ENCODE assay signal across 19 cellular contexts in the genomic region with DNA sequence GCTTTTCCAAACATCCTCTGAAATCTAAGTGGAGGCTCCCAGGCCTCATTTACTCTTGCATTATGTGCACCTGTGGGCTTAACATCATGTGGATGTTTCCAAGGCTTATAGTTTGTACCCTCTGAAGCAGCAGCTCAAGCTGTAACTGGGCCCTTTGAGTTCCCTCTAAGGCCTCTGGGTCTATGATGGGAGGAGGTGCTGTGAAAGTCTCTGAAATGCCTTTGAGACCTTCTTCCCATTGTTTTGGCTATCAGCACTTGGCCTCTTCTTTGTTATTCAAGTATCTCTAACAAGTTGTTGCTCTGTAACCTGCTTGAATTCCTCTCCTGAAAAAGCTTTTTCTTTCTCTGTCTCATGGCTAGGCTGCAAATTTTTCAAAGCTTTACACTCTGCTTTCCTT. TPM values are rescaled to one million over a fixed set of nuclear protein-coding genes. Genes with fewer than 3 reads are reported as not detected.
DNase-seq lines count a peak whose midpoint lies in the region; ATAC-seq and TF ChIP-seq lines count a peak whose summit lies in the region.
"Had no signal": no experiment of that assay in that cellular context is flagged by ENCODE, and none has a peak within 500 bp of the region (broad histone marks: within the 10 kb centered on the region; RNA-seq: fewer than 3 reads in every experiment).

No MANE protein-coding gene starts in this region.

- H3K18ac ChIP-seq in H9 (ENCODE audit: insufficient read length, low read depth, low read length) = no peak overlapping the region

- H3K14ac ChIP-seq in H9 (ENCODE audit: insufficient read depth, low read length) = no peak overlapping the region

- H3K4me2 ChIP-seq in H9 (ENCODE audit: insufficient read depth, insufficient read length, low read length) = no peak overlapping the region

- H3K27ac Mint-ChIP-seq in H9 = peak overlapping the region; percentile 48 to 67 (median 65); a peak in 4 of 7 replicates
- H3K27ac Mint-ChIP-seq in endodermal cell = no peak overlapping the region
- H3K27ac Mint-ChIP-seq: CD4-positive, CD25-positive, alpha-beta regulatory T cell had no signal

- H3K79me1 ChIP-seq in H9 (ENCODE audit: insufficient read depth, low read depth, low read length, poor library complexity, severe bottlenecking) = no peaks in the 10 kb centered on the region

- no peak overlapping the region for H2BK20ac ChIP-seq in H9 (ENCODE audit: low read depth, low read length, poor library complexity, severe bottlenecking)

- H3K27me3 Mint-ChIP-seq in H9 (ENCODE audit: low read depth) (peaks cover 10% of the 10 kb centered on the region), endodermal cell (ENCODE audit: insufficient read depth) (no peaks in the 10 kb centered on the region)
- H3K27me3 Mint-ChIP-seq: CD4-positive, CD25-positive, alpha-beta regulatory T cell; CD8-positive, alpha-beta memory T cell had no signal

- H4K8ac ChIP-seq in H9 (replicated peaks; ENCODE audit: insufficient read length, low read depth, low read length) = no peak overlapping the region

- no peak overlapping the region for H3K4ac ChIP-seq in H9 (ENCODE audit: low read depth, low read length)

- TF ChIP-seq CTCF in H9 (conservative IDR thresholded peaks at IDR 0.05) (no peak), endodermal cell (conservative IDR thresholded peaks at IDR 0.05) (no peak)

- H3K27ac ChIP-seq in H9 (ENCODE audit: insufficient read length, low read depth, low read length) (no peak overlapping the region), HUES64 (ENCODE audit: low read depth, low read length) (peak overlapping the region; percentile 60; the same call in 1 of the 2 replicates), endodermal cell (ENCODE audit: low read depth, low read length) (no peak overlapping the region)

- H4K5ac ChIP-seq in H9 (ENCODE audit: insufficient read length, low read depth, low read length) = no peak overlapping the region

- no peaks in the 10 kb centered on the region for H3K9me3 ChIP-seq in H9 (ENCODE audit: control insufficient read depth, low read depth, low read length)
- peaks cover 8% of the 10 kb centered on the region; the same call in 1 of the 2 replicates for H3K9me3 ChIP-seq in HUES64 (ENCODE audit: insufficient read depth, low read depth, low read length)
- H3K9me3 ChIP-seq in endodermal cell (ENCODE audit: control insufficient read depth, low read length) = no peaks in the 10 kb centered on the region
- H3K9me3 ChIP-seq in MG63 = no peaks in the 10 kb centered on the region

- no peak overlapping the region for H2BK15ac ChIP-seq in H9 (ENCODE audit: low read depth, low read length)

- H3K56ac ChIP-seq in H9 (ENCODE audit: insufficient read length, low read depth, low read length) = no peak overlapping the region

- H2BK5ac ChIP-seq in H9 (ENCODE audit: insufficient read length, low read length) = no peak overlapping the region

- peaks cover 7 to 34% (median 17%) of the 10 kb centered on the region in 3 experiments for H3K36me3 Mint-ChIP-seq in H9 (ENCODE audit: insufficient read depth in 1 of 3, low read depth in 3 of 3)
- peaks cover 3% of the 10 kb centered on the region for H3K36me3 Mint-ChIP-seq in endodermal cell (ENCODE audit: low read depth)
- H3K36me3 Mint-ChIP-seq: CD4-positive, CD25-positive, alpha-beta regulatory T cell; CD8-positive, alpha-beta memory T cell had no signal

- H3K9ac ChIP-seq in H9 (ENCODE audit: extremely low read depth, insufficient read length, low read length) = no peak overlapping the region
- H3K9ac ChIP-seq in HUES64 (ENCODE audit: low read depth, low read length) = no peak overlapping the region
- no peak overlapping the region for H3K9ac ChIP-seq in endodermal cell (ENCODE audit: extremely low read depth, low read length, poor library complexity, severe bottlenecking)

- no peaks in the 10 kb centered on the region for H4K20me1 ChIP-seq in H9 (ENCODE audit: control insufficient read depth, insufficient read depth, insufficient read length)

- no peak overlapping the region for H3K23ac ChIP-seq in H9 (ENCODE audit: insufficient read length, low read depth, low read length)

- no peak overlapping the region for H3T11ph ChIP-seq in H9 (ENCODE audit: low read length)

- no peak overlapping the region for H2AFZ ChIP-seq in H9 (ENCODE audit: low read length)

- ATAC-seq in GM21825 (IDR thresholded peaks at IDR 0.05; ENCODE audit: unreplicated experiment) = no peak
- ATAC-seq in HG02571 (IDR thresholded peaks at IDR 0.05; ENCODE audit: unreplicated experiment) = no peak
- ATAC-seq: K562 had no signal

- peak overlapping the region in 1 of 2 experiments; percentile 22; a peak in 2 of 5 replicates for H3K4me3 Mint-ChIP-seq in H9
- H3K4me3 Mint-ChIP-seq in endodermal cell = no peak overlapping the region
- H3K4me3 Mint-ChIP-seq: CD4-positive, CD25-positive, alpha-beta regulatory T cell; CD8-positive, alpha-beta memory T cell had no signal

- no peak overlapping the region for H2BK120ac ChIP-seq in H9 (ENCODE audit: low read depth, low read length, poor library complexity, severe bottlenecking)

- H4K91ac ChIP-seq in H9 (ENCODE audit: insufficient read length, low read depth, low read length) = no peak overlapping the region

- H3K23me2 ChIP-seq in H9 (ENCODE audit: insufficient read length, low read depth, low read length, poor library complexity, severe bottlenecking) = no peaks in the 10 kb centered on the region

- H3K9me3 Mint-ChIP-seq in H9 = peaks cover 25 to 29% of the 10 kb centered on the region in 2 experiments
- peaks cover 25% of the 10 kb centered on the region for H3K9me3 Mint-ChIP-seq in endodermal cell

- H3K36me3 ChIP-seq in HUES64 (ENCODE audit: insufficient read depth, low read length) = no peaks in the 10 kb centered on the region
- H3K36me3 ChIP-seq in endodermal cell (ENCODE audit: control insufficient read depth, insufficient read depth, low read length) = no peaks in the 10 kb centered on the region
- H3K36me3 ChIP-seq in MG63 = no peaks in the 10 kb centered on the region
- H3K36me3 ChIP-seq: BE2C had no signal

- no peak overlapping the region for H2AK5ac ChIP-seq in H9 (ENCODE audit: insufficient read length, low read length)

- DNase-seq in H9 (no peak), endodermal cell (peak; percentile 59), iPS-NIHi11 (ENCODE audit: low spot score) (peak; percentile 20), MG63 (no peak), NCI-H2171 treated with DMSO at 0.1 percent for 48 hours (lab: John Stamatoyannopoulos, UW) (no peak)
- DNase-seq: ACHN; BE2C; C1 segment of cervical spinal cord; CD4-positive, CD25-positive, alpha-beta regulatory T cell; CD8-positive, alpha-beta memory T cell; COR-L47; DMS 273 treated with DMSO at 0.1 percent for 48 hours; GDM1; HCEC 1CT; IMR-90 had no signal

- no peak overlapping the region; the same call in 1 of the 2 replicates for H3K4me3 ChIP-seq in HUES64 (ENCODE audit: low read length)
- H3K4me3 ChIP-seq in endodermal cell (ENCODE audit: low read length) = no peak overlapping the region
- no peak overlapping the region for H3K4me3 ChIP-seq in MG63
- H3K4me3 ChIP-seq: K562 had no signal

- H3K4me1 Mint-ChIP-seq in H9 (peaks cover 18 to 29% of the 10 kb centered on the region in 2 experiments), endodermal cell (peaks cover 1% of the 10 kb centered on the region)
- H3K4me1 Mint-ChIP-seq: CD4-positive, CD25-positive, alpha-beta regulatory T cell; CD8-positive, alpha-beta memory T cell had no signal

- no peaks in the 10 kb centered on the region for H3K27me3 ChIP-seq in H9 (ENCODE audit: insufficient read depth, low read length)
- H3K27me3 ChIP-seq in HUES64 (ENCODE audit: insufficient read depth, low read length) = no peaks in the 10 kb centered on the region
- no peaks in the 10 kb centered on the region for H3K27me3 ChIP-seq in endodermal cell (ENCODE audit: control insufficient read depth, insufficient read depth, low read length, poor library complexity, severe bottlenecking)
- H3K27me3 ChIP-seq in MG63 = no peaks in the 10 kb centered on the region
- H3K27me3 ChIP-seq: BE2C had no signal

- H2BK12ac ChIP-seq in H9 (ENCODE audit: insufficient read length, low read depth, low read length) = no peak overlapping the region

- H3K4me1 ChIP-seq in H9 (ENCODE audit: insufficient read depth, low read length) = no peaks in the 10 kb centered on the region
- H3K4me1 ChIP-seq in HUES64 (ENCODE audit: insufficient read depth, low read length) = no peaks in the 10 kb centered on the region; the same call in 1 of the 2 replicates
- no peaks in the 10 kb centered on the region for H3K4me1 ChIP-seq in endodermal cell (ENCODE audit: control insufficient read depth, insufficient read depth, low read length)
- H3K4me1 ChIP-seq: BE2C had no signal

- no peaks in the 10 kb centered on the region for H3K79me2 ChIP-seq in H9 (ENCODE audit: insufficient read depth, low read length)

RNA-seq across cellular contexts. Expression of gene MYT1L, which starts 58.1 kb away (rescaled TPM):
- 0.24 TPM in 1 of 2 replicates, not detected in the other for total RNA-seq in H9 (2021)
- 0.35 TPM for polyA plus RNA-seq in HUES64 (2013, experiment 1 of 2)
- 0.25 TPM for polyA plus RNA-seq in HUES64 (2013, experiment 2 of 2)
- not detected for total RNA-seq in endodermal cell
- polyA plus RNA-seq in endodermal cell (2013, experiment 1 of 2) = 4.6 TPM
- polyA plus RNA-seq in endodermal cell (2013, experiment 2 of 2) = 6.5 TPM
- total RNA-seq in MG63 (2014; rRNA removed; shearing (Covaris generic); ENCODE audit: low replicate concordance) = not detected in 2 replicates
- total RNA-seq: CD4-positive, CD25-positive, alpha-beta regulatory T cell; CD8-positive, alpha-beta memory T cell; IMR-90; K562 had no signal
- polyA plus RNA-seq: CD4-positive, CD25-positive, alpha-beta regulatory T cell; CD8-positive, alpha-beta memory T cell; IMR-90; K562 had no signal

Comparison
In these comparisons a context has a peak if more than half of its experiments do, and no peak if none do; other contexts are left out.
1. DNase-seq: peak in endodermal cell (single experiment) and iPS-NIHi11 (single experiment); none in H9 (single experiment), MG63 (single experiment) and NCI-H2171 treated with DMSO at 0.1 percent for 48 hours (single experiment).